In genomic region chr16:81775570-81775969, GRCh38 we compare ENCODE assay signal across 27 cellular contexts. TPM values are rescaled to one million over a fixed set of nuclear protein-coding genes. Genes with fewer than 3 reads are reported as not detected.
"Had no signal": no experiment of that assay in that cellular context is flagged by ENCODE, and none has a peak within 500 bp of the region (broad histone marks: within the 10 kb centered on the region; RNA-seq: fewer than 3 reads in every experiment).

No MANE protein-coding gene starts in this region.

- H3K27ac ChIP-seq: neural progenitor cell, thoracic aorta, vagina had no signal

- ATAC-seq: esophagus mucosa; lower lobe of right lung; naive thymus-derived CD4-positive, alpha-beta T cell had no signal

- H3K4me3 ChIP-seq: lower lobe of right lung, neural progenitor cell, sigmoid colon, smooth muscle cell, thoracic aorta, vagina had no signal

- H3K9ac ChIP-seq: neural progenitor cell had no signal

- H3K9me3 Mint-ChIP-seq: activated naive CD8-positive, alpha-beta T cell treated with anti-CD3 and anti-CD28 coated beads for 36 hours; activated T-cell treated with anti-CD3 and anti-CD28 coated beads, Interleukin-2, amount 50 U/mL, for 24 hours; activated T-helper 2 cell treated with anti-CD3 and anti-CD28 coated beads, Interferon-gamma antibody, Interleukin-2, Interleukin-4, amounts not matched to agents 10 μg/mL and 5 μg/mL and 100 μg/mL, durations not matched to agents 14 hours and 24 hours and 36 hours; naive thymus-derived CD4-positive, alpha-beta T cell; type B pancreatic cell had no signal

- H3K36me3 ChIP-seq: lower lobe of right lung, neural progenitor cell, sigmoid colon, thoracic aorta, vagina had no signal

- H3K4me1 ChIP-seq: neural progenitor cell had no signal

- H2AFZ ChIP-seq: neural progenitor cell had no signal

- FAIRE-seq: astrocyte, endothelial cell of umbilical vein, kidney had no signal

- H3K4me2 ChIP-seq: neural progenitor cell, smooth muscle cell had no signal

- H3K9me3 ChIP-seq: lower lobe of right lung, sigmoid colon, thoracic aorta, vagina had no signal

- DNase-seq: activated CD4-positive, alpha-beta T cell treated with anti-CD3 and anti-CD28 coated beads, Interleukin-2, amount 50 U/mL, for 4 hours; activated CD8-positive, alpha-beta memory T cell treated with anti-CD3 and anti-CD28 coated beads for 24 hours; activated CD8-positive, alpha-beta memory T cell treated with anti-CD3 and anti-CD28 coated beads, Interleukin-2, amount 50 U/mL, for 4 hours; activated naive CD4-positive, alpha-beta T cell treated with Interleukin-2 at 50 U/mL for 16 hours; activated naive CD8-positive, alpha-beta T cell treated with anti-CD3 and anti-CD28 coated beads for 36 hours; activated T-cell treated with anti-CD3 and anti-CD28 coated beads, Interleukin-2, amount 50 U/mL, for 24 hours; central memory CD4-positive, alpha-beta T cell; dermis blood vessel endothelial cell; effector memory CD4-positive, alpha-beta T cell; foreskin melanocyte; kidney; lower lobe of right lung; naive thymus-derived CD4-positive, alpha-beta T cell; retina; sigmoid colon; stimulated activated CD4-positive, alpha-beta T cell treated with anti-CD3 and anti-CD28 coated beads, Interleukin-15, amount 100 ng/mL, for 24 hours; stimulated activated naive CD4-positive, alpha-beta T cell had no signal

- H3K27me3 ChIP-seq: vagina had no signal

- H3K4me3 Mint-ChIP-seq: activated naive CD8-positive, alpha-beta T cell treated with anti-CD3 and anti-CD28 coated beads for 36 hours; activated T-cell treated with anti-CD3 and anti-CD28 coated beads, Interleukin-2, amount 50 U/mL, for 24 hours; naive thymus-derived CD4-positive, alpha-beta T cell; neural progenitor cell; type B pancreatic cell had no signal

- H3K27ac Mint-ChIP-seq: activated naive CD8-positive, alpha-beta T cell treated with anti-CD3 and anti-CD28 coated beads for 36 hours; activated T-cell treated with anti-CD3 and anti-CD28 coated beads, Interleukin-2, amount 50 U/mL, for 24 hours; activated T-helper 2 cell treated with anti-CD3 and anti-CD28 coated beads, Interferon-gamma antibody, Interleukin-2, Interleukin-4, amounts not matched to agents 10 μg/mL and 5 μg/mL and 100 μg/mL, durations not matched to agents 14 hours and 24 hours and 36 hours; naive thymus-derived CD4-positive, alpha-beta T cell; neural progenitor cell; progenitor cell of endocrine pancreas; type B pancreatic cell had no signal

- H3K36me3 Mint-ChIP-seq: activated naive CD8-positive, alpha-beta T cell treated with anti-CD3 and anti-CD28 coated beads for 36 hours; type B pancreatic cell had no signal

RNA-seq across cellular contexts. Expression of gene PLCG2, which starts 3.5 kb away (rescaled TPM):
- polyA plus RNA-seq: smooth muscle cell had no signal
